Comparison of ENCODE assay signal across 8 cellular contexts in genomic region chr1:3898994-3899775, GRCh38. TPM values are rescaled to one million over a fixed set of nuclear protein-coding genes. Genes with fewer than 3 reads are reported as not detected.
A peak's percentile ranks its signal among the peaks of the same experiment; 100 is the strongest.
DNase-seq lines count a peak whose midpoint lies in the region; ATAC-seq and TF ChIP-seq lines count a peak whose summit lies in the region.

No MANE protein-coding gene starts in this region.

- CTCF ChIA-PET in OCI-LY7 (lab: Charles Lee; ENCODE audit: unreplicated experiment), result interaction anchor here (0.6 to 0.8 kb wide), 2 partner anchors 42 to 128 kb away, joined by 3 to 4 read pairs; partner anchors contain the start of genes CEP104 and DFFB

- H3K4me1 ChIP-seq in OCI-LY7 (ENCODE audit: insufficient read depth, low read length, poor library complexity, severe bottlenecking) (peaks cover 42% of the 10 kb centered on the region), neural progenitor cell (peaks cover 18% of the 10 kb centered on the region)

- H3K79me2 ChIP-seq in OCI-LY7 (ENCODE audit: insufficient read depth, low read depth, low read length), result peaks cover 62% of the 10 kb centered on the region
- peaks cover 56% of the 10 kb centered on the region for H3K79me2 ChIP-seq in neural progenitor cell (ENCODE audit: low read depth)

- no peaks in the 10 kb centered on the region for H3K27me3 ChIP-seq in neural progenitor cell

- POLR2A ChIA-PET in OCI-LY7 (lab: Charles Lee), result interaction anchor here (0.7 to 1.2 kb wide), 5 partner anchors 10 to 878 kb away, joined by 3 to 4 read pairs (median 3); no protein-coding TSS in a partner anchor

- H3K9me2 ChIP-seq in OCI-LY7 (ENCODE audit: insufficient read depth, low read length), result no peaks in the 10 kb centered on the region

- H3K4me3 Mint-ChIP-seq in effector memory CD8-positive, alpha-beta T cell, result peak overlapping the region; percentile 84 to 97
- H3K4me3 Mint-ChIP-seq in neural progenitor cell, result peak overlapping the region; percentile 97

- peaks cover 27 to 40% of the 10 kb centered on the region in 2 donors for H3K4me1 Mint-ChIP-seq in effector memory CD8-positive, alpha-beta T cell (ENCODE audit: low read depth in 2 of 2)
- H3K4me1 Mint-ChIP-seq in neural progenitor cell, result peaks cover 21% of the 10 kb centered on the region

- intact Hi-C loops in OCI-LY7 (cut with micrococcal nuclease; ENCODE audit: unreplicated experiment), result no loop called here

- no TSS peak for BruUV-seq in OCI-LY7 (replicated peaks; lab: Mats Ljungman, UMichigan)

- H3K27ac ChIP-seq in OCI-LY7 (ENCODE audit: low read depth, low read length, poor library complexity, severe bottlenecking) (peak overlapping the region; percentile 100), neural progenitor cell (peak overlapping the region; percentile 92)

- H3K4me3 ChIP-seq in OCI-LY7 (ENCODE audit: low read depth, low read length, poor library complexity, severe bottlenecking), result peak overlapping the region; percentile 96
- H3K4me3 ChIP-seq in neural progenitor cell, result peak overlapping the region; percentile 79

- no peaks in the 10 kb centered on the region for H3K27me3 Mint-ChIP-seq in effector memory CD8-positive, alpha-beta T cell
- peaks cover 6% of the 10 kb centered on the region for H3K27me3 Mint-ChIP-seq in neural progenitor cell (ENCODE audit: insufficient read depth, low read depth)

- H3K4me2 ChIP-seq in OCI-LY7 (ENCODE audit: low read length) (peak overlapping the region; percentile 91), neural progenitor cell (peak overlapping the region; percentile 83)

- ATAC-seq in effector memory CD8-positive, alpha-beta T cell (replicated peaks), result no peak
- ATAC-seq in GM21367 (IDR thresholded peaks at IDR 0.05; ENCODE audit: unreplicated experiment) (no peak), HG03571 (IDR thresholded peaks at IDR 0.05; ENCODE audit: unreplicated experiment) (no peak)

- TF ChIP-seq CTCF in OCI-LY7 (conservative IDR thresholded peaks at IDR 0.05; ENCODE audit: low read length) (no peak), neural progenitor cell (IDR thresholded peaks at IDR 0.05) (peak; percentile 39)

- H3K36me3 ChIP-seq in OCI-LY7 (ENCODE audit: insufficient read depth, low read length), result peaks cover 44% of the 10 kb centered on the region
- peaks cover 4% of the 10 kb centered on the region for H3K36me3 ChIP-seq in neural progenitor cell

- H4K20me1 ChIP-seq in OCI-LY7 (ENCODE audit: insufficient read depth, low read length) (no peaks in the 10 kb centered on the region), neural progenitor cell (ENCODE audit: low read depth) (peaks cover 7% of the 10 kb centered on the region)

- H3K36me3 Mint-ChIP-seq in effector memory CD8-positive, alpha-beta T cell (ENCODE audit: insufficient read depth), result peaks cover 18% of the 10 kb centered on the region
- H3K36me3 Mint-ChIP-seq in neural progenitor cell, result peaks cover 19% of the 10 kb centered on the region

- H3F3A ChIP-seq in neural progenitor cell (ENCODE audit: low read depth), result peaks cover 12% of the 10 kb centered on the region

- H3K9me3 Mint-ChIP-seq in effector memory CD8-positive, alpha-beta T cell, result peaks cover 0 to 2% of the 10 kb centered on the region in 2 donors
- peaks cover 15% of the 10 kb centered on the region for H3K9me3 Mint-ChIP-seq in neural progenitor cell

- DNase-seq in NCI-H82 (lab: John Stamatoyannopoulos, UW) (peak; percentile 62), NCI-H82 treated with DMSO at 0.1 percent for 48 hours (lab: John Stamatoyannopoulos, UW; ENCODE audit: unreplicated experiment) (no peak), OCI-LY7 (ENCODE audit: low spot score) (peak; percentile 36), neural progenitor cell (ENCODE audit: low spot score) (no peak), NCI-H187 (lab: John Stamatoyannopoulos, UW) (no peak)
- no peak for DNase-seq in effector memory CD8-positive, alpha-beta T cell

- peaks cover 24% of the 10 kb centered on the region; the same call in 1 of the 2 replicates for H3K9me3 ChIP-seq in OCI-LY7 (ENCODE audit: low read length)
- H3K9me3 ChIP-seq in neural progenitor cell (ENCODE audit: low read depth), result peaks cover 5% of the 10 kb centered on the region

- peak overlapping the region; percentile 70 for H3K9ac ChIP-seq in neural progenitor cell

- H2AFZ ChIP-seq in OCI-LY7 (ENCODE audit: low read length), result no peak overlapping the region
- peak overlapping the region; percentile 45 for H2AFZ ChIP-seq in neural progenitor cell (replicated peaks)

- peak overlapping the region; percentile 93 to 95 for H3K27ac Mint-ChIP-seq in effector memory CD8-positive, alpha-beta T cell
- peak overlapping the region; percentile 74 for H3K27ac Mint-ChIP-seq in neural progenitor cell

RNA-seq across cellular contexts. Expression of gene C1orf174, which starts 0.9 kb away (rescaled TPM):
- total RNA-seq in OCI-LY7 (2014; rRNA removed; shearing (Covaris generic)), result 43.4 and 59.5 TPM in 2 replicates
- 39.0 and 42.0 TPM in 2 replicates for total RNA-seq in OCI-LY7 (2022)
- 31.3 and 36.5 TPM in 2 replicates for total RNA-seq in neural progenitor cell (ENCODE audit: low replicate concordance)

RNA-seq across cellular contexts. Expression of gene DFFB, which starts 41.9 kb away (rescaled TPM):
- 15.2 and 21.6 TPM in 2 replicates for total RNA-seq in OCI-LY7 (2014; rRNA removed; shearing (Covaris generic))
- total RNA-seq in OCI-LY7 (2022), result 16.0 and 17.9 TPM in 2 replicates
- 4.8 and 9.0 TPM in 2 replicates for total RNA-seq in neural progenitor cell (ENCODE audit: low replicate concordance)

RNA-seq across cellular contexts. Expression of gene CEP104, which starts 42.2 kb away (rescaled TPM):
- 26.8 and 36.5 TPM in 2 replicates for total RNA-seq in OCI-LY7 (2014; rRNA removed; shearing (Covaris generic))
- 71.0 and 71.7 TPM in 2 replicates for total RNA-seq in OCI-LY7 (2022)
- 12.9 and 13.2 TPM in 2 replicates for total RNA-seq in neural progenitor cell (ENCODE audit: low replicate concordance)

Comparison
In these comparisons a context has a peak if more than half of its experiments do, and no peak if none do; other contexts are left out.
1. DNase-seq: peak in NCI-H82 (single experiment) and OCI-LY7 (single experiment); none in NCI-H82 treated with DMSO at 0.1 percent for 48 hours (single experiment), effector memory CD8-positive, alpha-beta T cell (0 of 3), neural progenitor cell (single experiment) and NCI-H187 (0 of 2).